ENCODE assay signal across 22 cellular contexts in genomic region chr12:20127401-20127800, GRCh38.
"Had no signal": no experiment of that assay in that cellular context is flagged by ENCODE, and none has a peak within 500 bp of the region (broad histone marks: within the 10 kb centered on the region; RNA-seq: fewer than 3 reads in every experiment).

No MANE protein-coding gene starts in this region.

- H3K79me2 ChIP-seq: parathyroid adenoma had no signal

- H3K4me1 Mint-ChIP-seq: activated naive CD4-positive, alpha-beta T cell treated with anti-CD3 and anti-CD28 coated beads, Interleukin-2, amount 50 U/mL, for 24 hours; stimulated activated naive B cell treated with anti-CD40 and anti-IgM and Interleukin-4, amounts not matched to agents 10 μg/mL and 1 μg/mL and 100 μg/mL, for 72 hours had no signal

- H2AFZ ChIP-seq: parathyroid adenoma had no signal

- H3K36me3 Mint-ChIP-seq: activated naive CD4-positive, alpha-beta T cell treated with anti-CD3 and anti-CD28 coated beads, Interleukin-2, amount 50 U/mL, for 24 hours; mesothelial cell of epicardium; natural killer cell treated with Interleukin-12 subunit alpha and Interleukin-12 subunit beta and Interleukin-15 and Interleukin-18, amount 100 ng/mL, for 72 hours; stimulated activated naive B cell treated with anti-CD40 and anti-IgM and Interleukin-4, amounts not matched to agents 10 μg/mL and 1 μg/mL and 100 μg/mL, for 72 hours had no signal

- H3K27me3 ChIP-seq: colonic mucosa, foreskin keratinocyte, neutrophil, sigmoid colon, upper lobe of left lung had no signal

- H3K4me3 Mint-ChIP-seq: activated naive CD4-positive, alpha-beta T cell treated with anti-CD3 and anti-CD28 coated beads, Interleukin-2, amount 50 U/mL, for 24 hours; mesothelial cell of epicardium; natural killer cell treated with Interleukin-12 subunit alpha and Interleukin-12 subunit beta and Interleukin-15 and Interleukin-18, amount 100 ng/mL, for 72 hours; stimulated activated naive B cell treated with anti-CD40 and anti-IgM and Interleukin-4, amounts not matched to agents 10 μg/mL and 1 μg/mL and 100 μg/mL, for 72 hours had no signal

- H3K27me3 Mint-ChIP-seq: activated naive CD4-positive, alpha-beta T cell treated with anti-CD3 and anti-CD28 coated beads, Interleukin-2, amount 50 U/mL, for 24 hours; natural killer cell treated with Interleukin-12 subunit alpha and Interleukin-12 subunit beta and Interleukin-15 and Interleukin-18, amount 100 ng/mL, for 72 hours; stimulated activated naive B cell treated with anti-CD40 and anti-IgM and Interleukin-4, amounts not matched to agents 10 μg/mL and 1 μg/mL and 100 μg/mL, for 72 hours had no signal

- H3K9ac ChIP-seq: parathyroid adenoma had no signal

- DNase-seq: activated CD4-positive, CD25-positive, alpha-beta regulatory T cell treated with anti-CD3 and anti-CD28 coated beads, Interleukin-2, amount 50 U/mL, for 72 hours; activated CD8-positive, alpha-beta memory T cell treated with anti-CD3 and anti-CD28 coated beads for 24 hours; activated gamma-delta T cell; amniotic stem cell; colonic mucosa; erythroblast; foreskin keratinocyte; glutamatergic neuron; hippocampal formation; sigmoid colon; stimulated activated naive B cell treated with anti-CD40 and anti-IgM and Interleukin-4, amounts not matched to agents 10 μg/mL and 1 μg/mL and 100 μg/mL, for 72 hours; SW 1271; T-helper 2 cell; upper lobe of left lung had no signal

- H3K27ac Mint-ChIP-seq: activated naive CD4-positive, alpha-beta T cell treated with anti-CD3 and anti-CD28 coated beads, Interleukin-2, amount 50 U/mL, for 24 hours; mesothelial cell of epicardium; natural killer cell treated with Interleukin-12 subunit alpha and Interleukin-12 subunit beta and Interleukin-15 and Interleukin-18, amount 100 ng/mL, for 72 hours; stimulated activated naive B cell treated with anti-CD40 and anti-IgM and Interleukin-4, amounts not matched to agents 10 μg/mL and 1 μg/mL and 100 μg/mL, for 72 hours had no signal

- H3K27ac ChIP-seq: colonic mucosa, foreskin keratinocyte, neutrophil, parathyroid adenoma, thoracic aorta, upper lobe of left lung, VCaP had no signal

- H3K4me1 ChIP-seq: colonic mucosa, foreskin keratinocyte, parathyroid adenoma, upper lobe of left lung had no signal

- H3K9me3 ChIP-seq: colonic mucosa, neutrophil, sigmoid colon, thoracic aorta, upper lobe of left lung had no signal

- H3K9me3 Mint-ChIP-seq: activated naive CD4-positive, alpha-beta T cell treated with anti-CD3 and anti-CD28 coated beads, Interleukin-2, amount 50 U/mL, for 24 hours; mesothelial cell of epicardium; natural killer cell treated with Interleukin-12 subunit alpha and Interleukin-12 subunit beta and Interleukin-15 and Interleukin-18, amount 100 ng/mL, for 72 hours; stimulated activated naive B cell treated with anti-CD40 and anti-IgM and Interleukin-4, amounts not matched to agents 10 μg/mL and 1 μg/mL and 100 μg/mL, for 72 hours had no signal

- H3K4me3 ChIP-seq: lung, sigmoid colon, thoracic aorta, upper lobe of left lung had no signal

- H3K36me3 ChIP-seq: colonic mucosa, neutrophil, sigmoid colon, thoracic aorta, upper lobe of left lung had no signal
